ENCODE assay signal across 19 cellular contexts in genomic region chr2:148027822-148028221, GRCh38.
"Had no signal": no experiment of that assay in that cellular context is flagged by ENCODE, and none has a peak within 500 bp of the region (broad histone marks: within the 10 kb centered on the region; RNA-seq: fewer than 3 reads in every experiment).

No MANE protein-coding gene starts in this region.

- H3K27me3 ChIP-seq: adrenal gland, esophagus squamous epithelium, spleen, transverse colon had no signal

- H3K27ac Mint-ChIP-seq: activated CD4-positive, alpha-beta memory T cell treated with anti-CD3 and anti-CD28 coated beads, Interleukin-2, amount 10 ng/mL, durations not matched to agents 7 days and 5 days; activated T-cell treated with anti-CD3 and anti-CD28 coated beads, Interleukin-2, amount 50 U/mL, for 24 hours; immature natural killer cell; mesothelial cell of epicardium; stimulated activated memory B cell treated with anti-CD40 and anti-IgM and Interleukin-4, amounts not matched to agents 10 μg/mL and 1 μg/mL and 100 μg/mL, for 72 hours had no signal

- H3K36me3 Mint-ChIP-seq: immature natural killer cell, mesothelial cell of epicardium had no signal

- H3K27me3 Mint-ChIP-seq: activated CD4-positive, alpha-beta memory T cell treated with anti-CD3 and anti-CD28 coated beads, Interleukin-2, amount 10 ng/mL, durations not matched to agents 7 days and 5 days; activated T-cell treated with anti-CD3 and anti-CD28 coated beads, Interleukin-2, amount 50 U/mL, for 24 hours; stimulated activated memory B cell treated with anti-CD40 and anti-IgM and Interleukin-4, amounts not matched to agents 10 μg/mL and 1 μg/mL and 100 μg/mL, for 72 hours had no signal

- H3K36me3 ChIP-seq: adrenal gland, esophagus squamous epithelium, prostate gland, transverse colon had no signal

- DNase-seq: activated CD4-positive, alpha-beta memory T cell treated with anti-CD3 and anti-CD28 coated beads, Interleukin-2, amount 10 ng/mL, durations not matched to agents 7 days and 5 days; activated effector memory CD4-positive, alpha-beta T cell treated with Interleukin-2 at 50 U/mL for 16 hours; activated naive CD4-positive, alpha-beta T cell treated with anti-CD3 and anti-CD28 coated beads, Interleukin-2, amount 50 U/mL, for 16 hours; activated T-cell treated with anti-CD3 and anti-CD28 coated beads, Interleukin-2, amount 50 U/mL, for 24 hours; adrenal gland; esophagus squamous epithelium; head of caudate nucleus; immature natural killer cell; left colon; right cardiac atrium; spleen; stimulated activated CD4-positive, alpha-beta T cell treated with anti-CD3 and anti-CD28 coated beads, Interleukin-1b, Interleukin-23, amount 100 ng/mL, for 48 hours; transverse colon had no signal

- H3K4me3 ChIP-seq: adrenal gland, coronary artery, esophagus squamous epithelium, lung, prostate gland, spleen, transverse colon had no signal

- H3K9me3 ChIP-seq: adrenal gland, esophagus squamous epithelium, prostate gland, spleen, transverse colon had no signal

- ATAC-seq: left colon; right cardiac atrium; stimulated activated memory B cell treated with anti-CD40 and anti-IgM and Interleukin-4, amounts not matched to agents 10 μg/mL and 1 μg/mL and 100 μg/mL, for 72 hours had no signal

- H3K9me3 Mint-ChIP-seq: activated CD4-positive, alpha-beta memory T cell treated with anti-CD3 and anti-CD28 coated beads, Interleukin-2, amount 10 ng/mL, durations not matched to agents 7 days and 5 days; activated T-cell treated with anti-CD3 and anti-CD28 coated beads, Interleukin-2, amount 50 U/mL, for 24 hours; immature natural killer cell; mesothelial cell of epicardium; stimulated activated memory B cell treated with anti-CD40 and anti-IgM and Interleukin-4, amounts not matched to agents 10 μg/mL and 1 μg/mL and 100 μg/mL, for 72 hours had no signal

- H3K4me3 Mint-ChIP-seq: activated CD4-positive, alpha-beta memory T cell treated with anti-CD3 and anti-CD28 coated beads, Interleukin-2, amount 10 ng/mL, durations not matched to agents 7 days and 5 days; activated T-cell treated with anti-CD3 and anti-CD28 coated beads, Interleukin-2, amount 50 U/mL, for 24 hours; immature natural killer cell; mesothelial cell of epicardium; stimulated activated memory B cell treated with anti-CD40 and anti-IgM and Interleukin-4, amounts not matched to agents 10 μg/mL and 1 μg/mL and 100 μg/mL, for 72 hours had no signal

- H3K27ac ChIP-seq: adrenal gland, coronary artery, esophagus squamous epithelium, prostate gland, spleen, VCaP had no signal
